ENCODE assay signal across 8 cellular contexts in genomic region chr12:121793836-121794531, GRCh38. TPM values are rescaled to one million over a fixed set of nuclear protein-coding genes. Genes with fewer than 3 reads are reported as not detected.
DNase-seq lines count a peak whose midpoint lies in the region; TF ChIP-seq lines count a peak whose summit lies in the region.

No MANE protein-coding gene starts in this region.

- peak overlapping the region; percentile 62; the same call in 1 of the 2 replicates for H2AFZ ChIP-seq in OCI-LY3 (ENCODE audit: low read depth, low read length)

- H3K4me2 ChIP-seq in OCI-LY3 (ENCODE audit: low read length), result peak overlapping the region; percentile 98

- no peak for TF ChIP-seq POLR2A in erythroblast (IDR thresholded peaks at IDR 0.05; ENCODE audit: low read length)

- 0 out of 2 replicates have a peak, but pooled peaks cover under 1% of the 10 kb centered on the region for H4K20me1 ChIP-seq in OCI-LY3 (ENCODE audit: insufficient read depth, low read length)

- H3K9ac ChIP-seq in OCI-LY3 (ENCODE audit: low read length) (peak overlapping the region; percentile 99), muscle layer of colon (ENCODE audit: low read length) (peak overlapping the region; percentile 21)

- no peaks in the 10 kb centered on the region for H3K9me3 ChIP-seq in OCI-LY3 (ENCODE audit: insufficient read depth, low read length)
- no peaks in the 10 kb centered on the region for H3K9me3 ChIP-seq in muscle layer of colon (ENCODE audit: low read length)

- H3K27me3 ChIP-seq in OCI-LY3 (ENCODE audit: low read depth, low read length), result no peaks in the 10 kb centered on the region
- no peaks in the 10 kb centered on the region for H3K27me3 ChIP-seq in muscle layer of colon (ENCODE audit: control insufficient read depth in 1 of 2, insufficient read depth in 2 of 2, low read length in 2 of 2)

- H3K27ac ChIP-seq in OCI-LY3 (ENCODE audit: low read length) (peak overlapping the region; percentile 98), muscle layer of colon (ENCODE audit: low read depth, low read length) (peak overlapping the region; percentile 85)

- H3K79me2 ChIP-seq in OCI-LY3 (ENCODE audit: low read length), result peaks cover 65% of the 10 kb centered on the region

- TF ChIP-seq CTCF in GM20000 (IDR thresholded peaks at IDR 0.05; ENCODE audit: extremely low read depth, missing control alignments) (peak; percentile 100), OCI-LY3 (IDR thresholded peaks at IDR 0.05; ENCODE audit: low read depth, low read length) (peak; percentile 99)

- peaks cover 40% of the 10 kb centered on the region for H3K4me1 ChIP-seq in OCI-LY3 (ENCODE audit: low read length)
- H3K4me1 ChIP-seq in muscle layer of colon (ENCODE audit: insufficient read depth, low read length), result peaks cover 53% of the 10 kb centered on the region

- peak; percentile 84 for DNase-seq in COR-L47 (lab: John Stamatoyannopoulos, UW)
- DNase-seq in GM20000 (ENCODE audit: low spot score), result peak; percentile 92
- peak; percentile 94 for DNase-seq in HT-29 (ENCODE audit: low spot score)
- peak; percentile 89 for DNase-seq in activated T-cell treated with anti-CD3 and anti-CD28 coated beads for 4 hours
- peak; percentile 96 to 98 for DNase-seq in erythroblast (lab: John Stamatoyannopoulos, UW)
- DNase-seq in stimulated activated CD8-positive, alpha-beta memory T cell treated with anti-CD3 and anti-CD28 coated beads, Interleukin-7, amount 100 ng/mL, for 4 hours (ENCODE audit: low read depth in 2 of 2), result peak; percentile 86 to 91

- H3K4me3 ChIP-seq in OCI-LY3 (ENCODE audit: low read length), result peak overlapping the region; percentile 95
- peak overlapping the region; percentile 77 to 80 for H3K4me3 ChIP-seq in muscle layer of colon (ENCODE audit: low read depth in 1 of 2, low read length in 2 of 2)

- peaks cover 35% of the 10 kb centered on the region for H3K36me3 ChIP-seq in OCI-LY3 (replicated peaks; ENCODE audit: low read depth, low read length)
- peaks cover 17% of the 10 kb centered on the region for H3K36me3 ChIP-seq in muscle layer of colon (ENCODE audit: insufficient read depth, low read length)

RNA-seq across cellular contexts. Expression of gene RHOF, which starts 0.5 kb away (rescaled TPM):
- 35.1 and 37.2 TPM in 2 replicates for total RNA-seq in HT-29 (2014; rRNA removed; shearing (Covaris generic))

RNA-seq across cellular contexts. Expression of gene SETD1B, which starts 9.8 kb away (rescaled TPM):
- total RNA-seq in HT-29 (2014; rRNA removed; shearing (Covaris generic)), result 7.2 and 7.7 TPM in 2 replicates

Comparison
In these comparisons a context has a peak if more than half of its experiments do, and no peak if none do; other contexts are left out.
1. Peak in every context shown above with its lines: DNase-seq, H3K4me3 ChIP-seq and H3K27ac ChIP-seq.